In the genomic region with DNA sequence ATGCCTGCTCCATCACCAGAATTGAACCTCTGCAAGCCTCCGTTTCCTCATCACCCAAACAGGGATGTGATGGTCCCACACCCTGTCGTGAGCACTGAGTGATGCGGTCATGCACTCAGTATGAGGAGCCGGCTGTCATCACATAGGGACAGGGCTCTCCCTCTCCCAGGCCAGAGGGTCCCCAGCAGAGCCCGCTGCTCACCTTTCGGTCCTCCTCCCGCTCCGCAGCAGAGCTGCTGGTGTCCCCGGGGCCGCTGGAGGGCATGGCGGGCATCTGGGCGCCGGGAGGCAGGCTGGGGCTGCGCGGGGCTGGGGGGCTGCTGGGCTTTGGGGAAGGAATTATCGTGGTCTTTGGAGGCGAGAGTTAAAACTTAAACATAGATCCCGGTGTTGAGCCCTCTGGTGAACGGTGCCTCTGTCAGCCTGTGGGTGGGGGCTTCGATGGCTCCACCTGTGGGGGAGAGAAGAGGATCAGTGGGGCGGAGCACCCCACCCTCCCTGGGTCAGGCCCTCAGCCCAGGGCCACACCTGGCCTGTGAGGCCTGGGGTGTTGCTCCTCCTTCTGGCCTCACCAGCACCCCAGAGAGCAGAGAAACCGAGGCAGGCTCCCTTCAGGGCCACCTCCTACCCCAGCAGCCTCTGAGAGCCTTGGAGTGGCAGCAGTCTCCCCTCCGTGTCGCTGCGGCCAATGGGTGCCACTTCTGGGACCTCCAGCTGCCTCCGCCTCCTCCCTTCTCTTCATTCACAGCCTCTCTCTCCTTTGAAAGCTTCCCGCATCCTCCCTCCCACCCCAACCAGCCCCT, we compare ENCODE assay signal across 12 cellular contexts. TPM values are rescaled to one million over a fixed set of nuclear protein-coding genes. Genes with fewer than 3 reads are reported as not detected.
DNase-seq lines count a peak whose midpoint lies in the region; ATAC-seq and TF ChIP-seq lines count a peak whose summit lies in the region.
"Had no signal": no experiment of that assay in that cellular context is flagged by ENCODE, and none has a peak within 500 bp of the region (broad histone marks: within the 10 kb centered on the region; RNA-seq: fewer than 3 reads in every experiment).

No MANE protein-coding gene starts in this region.

- peaks cover 64% of the 10 kb centered on the region for H3K4me1 Mint-ChIP-seq in activated T-cell treated with anti-CD3 and anti-CD28 coated beads, Interleukin-2, amount 50 U/mL, for 4 hours (ENCODE audit: low read depth)

- intact Hi-C loops in stomach (cut with DNase I; ENCODE audit: low total_unique reads), result no loop called here

- TF ChIP-seq EP300 in gastroesophageal sphincter (IDR thresholded peaks at IDR 0.05) (no peak), stomach (IDR thresholded peaks at IDR 0.05) (no peak)

- H3K4me3 Mint-ChIP-seq in activated T-cell treated with anti-CD3 and anti-CD28 coated beads, Interleukin-2, amount 50 U/mL, for 4 hours, result peak overlapping the region; percentile 84

- no peak for TF ChIP-seq CTCF in Peyer's patch (IDR thresholded peaks at IDR 0.05)
- no peak for TF ChIP-seq CTCF in gastroesophageal sphincter (IDR thresholded peaks at IDR 0.05)
- no peak for TF ChIP-seq CTCF in stomach (IDR thresholded peaks at IDR 0.05)

- peak; percentile 75 to 80 for ATAC-seq in activated T-cell treated with anti-CD3 and anti-CD28 coated beads, Interleukin-2, amount 50 U/mL, for 4 hours
- ATAC-seq in gastroesophageal sphincter, result no peak
- ATAC-seq: pancreas had no signal

- H3K27me3 ChIP-seq in Peyer's patch (no peaks in the 10 kb centered on the region), gastroesophageal sphincter (no peaks in the 10 kb centered on the region), stomach (no peaks in the 10 kb centered on the region)
- H3K27me3 ChIP-seq: pancreas had no signal

- peak overlapping the region in 3 of 4 donors; percentile 51 to 67 (median 62) for H3K27ac ChIP-seq in Peyer's patch
- peak overlapping the region; percentile 1 to 83 (median 78) for H3K27ac ChIP-seq in gastroesophageal sphincter
- peak overlapping the region in 4 of 5 donors; percentile 49 to 82 (median 77) for H3K27ac ChIP-seq in stomach

- H3K36me3 Mint-ChIP-seq in activated T-cell treated with anti-CD3 and anti-CD28 coated beads, Interleukin-2, amount 50 U/mL, for 4 hours (ENCODE audit: insufficient read depth), result peaks cover 11% of the 10 kb centered on the region

- H3K4me1 ChIP-seq in Peyer's patch (peaks cover 0 to 57% (median 16%) of the 10 kb centered on the region in 4 donors), gastroesophageal sphincter (peaks cover 0 to 81% (median 48%) of the 10 kb centered on the region in 3 donors), stomach (peaks cover 70 to 83% (median 77%) of the 10 kb centered on the region in 4 donors)

- H3K36me3 ChIP-seq in Peyer's patch, result no peaks in the 10 kb centered on the region
- peaks cover 0 to 14% of the 10 kb centered on the region in 2 donors for H3K36me3 ChIP-seq in gastroesophageal sphincter
- peaks cover 3 to 26% (median 20%) of the 10 kb centered on the region in 4 donors for H3K36me3 ChIP-seq in stomach
- H3K36me3 ChIP-seq: pancreas had no signal

- no peak for DNase-seq in activated T-cell treated with anti-CD3 and anti-CD28 coated beads, Interleukin-2, amount 50 U/mL, for 4 hours
- DNase-seq in activated T-cell treated with anti-CD3 and anti-CD28 coated beads for 4 hours, result no peak
- DNase-seq in Peyer's patch, result no peak
- no peak for DNase-seq in stomach
- no peak for DNase-seq in central memory CD4-positive, alpha-beta T cell
- DNase-seq in G401 (ENCODE audit: low spot score), result no peak
- no peak for DNase-seq in NCI-H526 treated with DMSO at 0.1 percent for 48 hours (lab: John Stamatoyannopoulos, UW)
- DNase-seq: amniotic stem cell, glutamatergic neuron, NCI-H2029 treated with DMSO at 0.1 percent for 48 hours had no signal

- H3K9me3 Mint-ChIP-seq in activated T-cell treated with anti-CD3 and anti-CD28 coated beads, Interleukin-2, amount 50 U/mL, for 4 hours, result no peaks in the 10 kb centered on the region

- H3K9me3 ChIP-seq in Peyer's patch, result no peaks in the 10 kb centered on the region
- H3K9me3 ChIP-seq in gastroesophageal sphincter, result no peaks in the 10 kb centered on the region
- H3K9me3 ChIP-seq in stomach, result no peaks in the 10 kb centered on the region
- H3K9me3 ChIP-seq: pancreas had no signal

- H3K27me3 Mint-ChIP-seq in activated T-cell treated with anti-CD3 and anti-CD28 coated beads, Interleukin-2, amount 50 U/mL, for 4 hours (ENCODE audit: low read depth), result no peaks in the 10 kb centered on the region

- WGBS in gastroesophageal sphincter (ENCODE audit: low coverage in 1 of 2), 2 donors, result 35% methylated on average over 4 of the region's 27 CpGs
- 75 to 88% (median 85%) methylated on average over 22 to 27 of the region's 27 CpGs for WGBS in stomach, 5 donors

- TF ChIP-seq POLR2A in Peyer's patch (IDR thresholded peaks at IDR 0.05) (no peak), gastroesophageal sphincter (IDR thresholded peaks at IDR 0.05) (no peak), stomach (IDR thresholded peaks at IDR 0.05) (no peak)

- in situ Hi-C loops in G401 (cut with HindIII; ENCODE audit: low sequenced_read_pairs), result no loop called here

- H3K4me3 ChIP-seq in Peyer's patch, result peak overlapping the region in 1 of 4 donors; percentile 18
- no peak overlapping the region for H3K4me3 ChIP-seq in gastroesophageal sphincter
- no peak overlapping the region for H3K4me3 ChIP-seq in stomach
- H3K4me3 ChIP-seq: pancreas had no signal

RNA-seq across cellular contexts. Expression of gene DNMT3A, which starts 27.8 kb away (rescaled TPM):
- 100 to 1,000 TPM in 2 of 3 donors, 10 to 100 TPM in 1; 89.2 to 106 (median 103) TPM for total RNA-seq in activated T-cell treated with anti-CD3 and anti-CD28 coated beads, Interleukin-2, amount 50 U/mL, for 4 hours
- total RNA-seq in Peyer's patch (100 to 1,000 TPM in 1 of 4 donors, 10 to 100 TPM in 3; 10.7 to 126 (median 27.7) TPM), gastroesophageal sphincter (10 to 100 TPM; 14.7 to 40.2 (median 18.3) TPM), stomach (10 to 100 TPM in 4 of 5 donors, 1 to 10 TPM in 1; 6.4 to 47.4 (median 21.9) TPM)
- 10 to 100 TPM in 1 of 3 donors, 1 to 10 TPM in 2; 3.4 to 10.1 (median 5.1) TPM for polyA plus RNA-seq in stomach
- total RNA-seq in G401 (2014; rRNA removed; shearing (Covaris generic)), result 11.5 and 11.8 TPM in 2 replicates
